13 cellular contexts compared by ENCODE assay signal in the genomic region with DNA sequence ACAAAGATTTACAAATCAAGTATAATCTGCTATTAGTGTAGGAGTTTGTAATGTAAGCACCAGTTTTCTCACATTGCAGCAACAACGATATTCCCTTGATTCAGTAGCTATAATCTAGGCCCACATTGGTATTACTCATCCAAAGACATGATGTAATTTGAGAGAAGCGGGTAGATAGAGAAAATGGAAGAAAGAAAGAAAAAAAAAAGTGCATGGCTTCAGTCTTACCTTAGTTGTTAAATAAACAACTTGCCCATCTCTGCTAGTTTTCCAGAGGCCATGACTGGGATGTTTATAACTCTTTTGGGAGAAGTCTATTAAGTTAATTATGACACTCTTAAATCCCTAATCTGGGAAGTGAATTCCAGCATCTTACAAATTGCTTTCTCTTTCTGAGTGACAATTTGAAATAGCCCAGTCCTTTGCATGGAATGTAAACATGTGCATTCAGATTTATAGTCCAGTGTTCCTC. TPM values are rescaled to one million over a fixed set of nuclear protein-coding genes. Genes with fewer than 3 reads are reported as not detected.
A peak's percentile ranks its signal among the peaks of the same experiment; 100 is the strongest.
DNase-seq lines count a peak whose midpoint lies in the region; ATAC-seq, FAIRE-seq and TF ChIP-seq lines count a peak whose summit lies in the region.
"Had no signal": no experiment of that assay in that cellular context is flagged by ENCODE, and none has a peak within 500 bp of the region (broad histone marks: within the 10 kb centered on the region; RNA-seq: fewer than 3 reads in every experiment).

No MANE protein-coding gene starts in this region.

- ATAC-seq in SK-N-SH treated with all-trans-retinoic acid at 6 μM for 48 hours, result peak; percentile 37
- ATAC-seq in HG03439 (IDR thresholded peaks at IDR 0.05; ENCODE audit: unreplicated experiment), result no peak
- ATAC-seq in psoas muscle, result no peak

- TF ChIP-seq CTCF in GM12864 (IDR thresholded peaks at IDR 0.05; ENCODE audit: low read depth, low read length, missing control alignments) (no peak), Peyer's patch (IDR thresholded peaks at IDR 0.05) (no peak), psoas muscle (IDR thresholded peaks at IDR 0.05) (no peak)

- H3K27me3 ChIP-seq in Peyer's patch (no peaks in the 10 kb centered on the region), psoas muscle (ENCODE audit: insufficient read depth in 3 of 3, low read length in 2 of 3) (no peaks in the 10 kb centered on the region)
- H3K27me3 ChIP-seq: right atrium auricular region had no signal

- TF ChIP-seq POLR2A in Peyer's patch (IDR thresholded peaks at IDR 0.05), result no peak

- H3K36me3 ChIP-seq in Peyer's patch (no peaks in the 10 kb centered on the region), psoas muscle (ENCODE audit: insufficient read depth in 1 of 2, low read depth in 1 of 2) (no peaks in the 10 kb centered on the region)
- H3K36me3 ChIP-seq: right atrium auricular region had no signal

- WGBS in psoas muscle, 3 donors, result 63 to 73% (median 72%) methylated on average over 2 of the region's 2 CpGs

- DNase-seq in GM12864 (ENCODE audit: low read depth) (no peak), fibroblast of gingiva (ENCODE audit: low read depth) (peak; percentile 29), Peyer's patch (no peak), NCI-H1930 (lab: John Stamatoyannopoulos, UW) (no peak), psoas muscle (no peak)
- DNase-seq: activated B cell treated with CpG ODN at 0.5 μM for 24 hours, caudate nucleus, NCI-H2171 had no signal

- H3K4me3 ChIP-seq in GM12864 (ENCODE audit: low read depth, low read length) (peak overlapping the region; percentile 28), Peyer's patch (no peak overlapping the region), psoas muscle (no peak overlapping the region)
- H3K4me3 ChIP-seq: right atrium auricular region had no signal

- intact Hi-C loops in psoas muscle (cut with DNase I), result no loop called here

- H3K27ac ChIP-seq in Peyer's patch, result no peak overlapping the region
- no peak overlapping the region for H3K27ac ChIP-seq in psoas muscle
- H3K27ac ChIP-seq: right atrium auricular region had no signal

- H3K9me3 ChIP-seq in Peyer's patch (no peaks in the 10 kb centered on the region), psoas muscle (no peaks in the 10 kb centered on the region)
- H3K9me3 ChIP-seq: right atrium auricular region had no signal

- peak; percentile 11 for FAIRE-seq in A204.1 (lab: Jason Lieb, UNC)
- FAIRE-seq: islet of Langerhans had no signal

- H3K4me1 ChIP-seq in Peyer's patch, result peaks cover 0 to 8% (median 4%) of the 10 kb centered on the region in 4 donors
- peaks cover 11% of the 10 kb centered on the region for H3K4me1 ChIP-seq in psoas muscle

TF ChIP-seq in SK-N-SH treated with all-trans-retinoic acid at 6 μM for 48 hours, 23 proteins besides CTCF, POLR2A, EP300 and RAD21:
- TF ChIP-seq ZC3H10 (CRISPR knock-in tag; IDR thresholded peaks at IDR 0.05) (peak; percentile 19; the same call in 1 of the 2 replicates), ISL1 (CRISPR knock-in tag; IDR thresholded peaks at IDR 0.05) (peak; percentile 68), POU6F1 (CRISPR knock-in tag; IDR thresholded peaks at IDR 0.05; ENCODE audit: borderline replicate concordance, low read depth) (no peak)

RNA-seq across cellular contexts. Expression of gene MELK, which starts 2.8 kb away (rescaled TPM):
- total RNA-seq in Peyer's patch, result 1 to 10 TPM; 1.2 to 4.5 (median 3.2) TPM
- total RNA-seq in psoas muscle, result under 1 TPM in 3 of 4 donors, not detected in 1; 0.15 to 0.42 (median 0.17) TPM
- under 1 TPM in 2 of 3 donors, not detected in 1; 0.18 to 0.21 TPM for polyA plus RNA-seq in psoas muscle
